7 cellular contexts compared by ENCODE assay signal in the genomic region with DNA sequence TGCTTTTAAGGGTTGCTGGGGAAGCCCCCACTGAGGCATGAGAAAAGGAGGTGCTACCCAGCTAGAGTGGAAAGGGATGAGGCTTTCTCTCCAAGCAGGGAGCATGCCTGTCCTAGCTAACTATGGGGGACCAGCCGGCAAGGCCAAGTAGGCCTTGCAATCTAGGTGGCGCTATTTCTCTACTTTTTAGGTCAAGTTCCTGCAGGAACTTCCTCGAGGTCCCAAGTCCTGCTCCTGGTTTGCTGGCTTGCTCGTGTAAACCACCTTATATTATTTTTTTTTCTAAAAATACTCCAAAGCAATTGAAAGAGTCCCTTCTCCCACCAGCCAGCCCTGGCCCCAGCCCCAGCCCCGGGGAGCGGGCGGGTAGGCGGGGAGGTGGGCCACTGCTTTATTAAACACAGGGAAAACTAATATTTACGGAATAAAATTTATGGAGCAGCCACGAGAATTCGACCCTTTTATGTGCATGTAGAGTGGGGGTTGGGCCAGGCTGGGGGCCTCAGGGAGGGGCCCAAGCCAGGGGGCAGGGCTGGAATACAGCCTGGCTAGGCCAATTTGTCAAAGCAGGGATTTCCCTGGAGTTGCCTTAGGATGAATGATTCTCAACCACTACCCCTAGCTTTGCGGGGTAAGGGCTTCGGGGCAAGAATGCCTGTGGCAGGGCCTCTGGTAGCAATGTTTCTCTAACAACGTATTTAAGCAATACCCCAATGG. TPM values are rescaled to one million over a fixed set of nuclear protein-coding genes. Genes with fewer than 3 reads are reported as not detected.
DNase-seq lines count a peak whose midpoint lies in the region; ATAC-seq, FAIRE-seq and TF ChIP-seq lines count a peak whose summit lies in the region.

No MANE protein-coding gene starts in this region.

- no peaks in the 10 kb centered on the region for H3K9me2 ChIP-seq in OCI-LY7 (ENCODE audit: insufficient read depth, low read length)

- no peak overlapping the region for H3K4me3 Mint-ChIP-seq in neural progenitor cell
- no peak overlapping the region for H3K4me3 Mint-ChIP-seq in activated T-helper 17 cell treated with anti-CD3 and anti-CD28 coated beads, Interleukin-2, amount 50 U/mL, for 72 hours

- H4K20me1 ChIP-seq in OCI-LY7 (ENCODE audit: insufficient read depth, low read length) (no peaks in the 10 kb centered on the region), endothelial cell of umbilical vein (replicated peaks; ENCODE audit: control insufficient read depth, extremely low read depth, insufficient read depth, low read length) (no peaks in the 10 kb centered on the region), neural progenitor cell (ENCODE audit: low read depth) (peaks cover 13% of the 10 kb centered on the region)

- H3K4me1 Mint-ChIP-seq in neural progenitor cell = no peaks in the 10 kb centered on the region
- H3K4me1 Mint-ChIP-seq in activated T-helper 17 cell treated with anti-CD3 and anti-CD28 coated beads, Interleukin-2, amount 50 U/mL, for 72 hours = no peaks in the 10 kb centered on the region

- no peaks in the 10 kb centered on the region for H3K9me1 ChIP-seq in endothelial cell of umbilical vein (replicated peaks; ENCODE audit: control insufficient read depth, extremely low read depth, insufficient read depth, low read length)

- POLR2A ChIA-PET in OCI-LY7 (lab: Charles Lee) = interaction anchor here (1.6 kb wide), 1 partner anchor 79 kb away, joined by 5 read pairs; no protein-coding TSS in a partner anchor
- POLR2A ChIA-PET in endothelial cell of umbilical vein (lab: Charles Lee) = no interaction called here

- H2AFZ ChIP-seq in OCI-LY7 (ENCODE audit: low read length) (no peak overlapping the region), endothelial cell of umbilical vein (ENCODE audit: low read depth, low read length) (no peak overlapping the region), neural progenitor cell (replicated peaks) (no peak overlapping the region)

- H3K27me3 ChIP-seq in HUES48 (ENCODE audit: control insufficient read depth, insufficient read depth, low read length) (no peaks in the 10 kb centered on the region), endothelial cell of umbilical vein (ENCODE audit: control insufficient read depth in 2 of 2, insufficient read depth in 2 of 2, low read length in 2 of 2) (no peaks in the 10 kb centered on the region), neural progenitor cell (no peaks in the 10 kb centered on the region)

- BruUV-seq in OCI-LY7 (replicated peaks; lab: Mats Ljungman, UMichigan) (no TSS peak), endothelial cell of umbilical vein (replicated peaks; lab: Mats Ljungman, UMichigan) (no TSS peak)

- H3F3A ChIP-seq in neural progenitor cell (ENCODE audit: low read depth) = no peaks in the 10 kb centered on the region

- H3K9me3 ChIP-seq in HUES48 (ENCODE audit: control insufficient read depth, insufficient read depth, low read length) = no peaks in the 10 kb centered on the region
- H3K9me3 ChIP-seq in OCI-LY7 (ENCODE audit: low read length) = no peaks in the 10 kb centered on the region
- H3K9me3 ChIP-seq in endothelial cell of umbilical vein (replicated peaks; ENCODE audit: control insufficient read depth, insufficient read depth, low read length) = no peaks in the 10 kb centered on the region
- no peaks in the 10 kb centered on the region for H3K9me3 ChIP-seq in neural progenitor cell (ENCODE audit: low read depth)

- H3K9ac ChIP-seq in HUES48 (ENCODE audit: low read depth, low read length) = no peak overlapping the region
- no peak overlapping the region for H3K9ac ChIP-seq in endothelial cell of umbilical vein (replicated peaks; ENCODE audit: extremely low read depth, insufficient read depth, low read length)
- H3K9ac ChIP-seq in neural progenitor cell = no peak overlapping the region

- no peak overlapping the region for H3K27ac Mint-ChIP-seq in neural progenitor cell
- H3K27ac Mint-ChIP-seq in activated T-helper 17 cell treated with anti-CD3 and anti-CD28 coated beads, Interleukin-2, amount 50 U/mL, for 72 hours = no peak overlapping the region

- H3K4me3 ChIP-seq in HUES48 (ENCODE audit: low read depth, low read length) (no peak overlapping the region), OCI-LY7 (ENCODE audit: low read depth, low read length, poor library complexity, severe bottlenecking) (no peak overlapping the region), endothelial cell of umbilical vein (replicated peaks in 1 of 3; ENCODE audit: insufficient read depth in 1 of 3, low read depth in 1 of 3, low read length in 3 of 3) (no peak overlapping the region), neural progenitor cell (no peak overlapping the region)

- H3K27ac ChIP-seq in HUES48 (ENCODE audit: low read depth, low read length) = peak overlapping the region; percentile 56
- no peak overlapping the region for H3K27ac ChIP-seq in OCI-LY7 (ENCODE audit: low read depth, low read length, poor library complexity, severe bottlenecking)
- H3K27ac ChIP-seq in endothelial cell of umbilical vein (ENCODE audit: insufficient read depth, low read depth, low read length) = no peak overlapping the region
- no peak overlapping the region for H3K27ac ChIP-seq in neural progenitor cell

- H3K9me3 Mint-ChIP-seq in neural progenitor cell = no peaks in the 10 kb centered on the region
- H3K9me3 Mint-ChIP-seq in activated T-helper 17 cell treated with anti-CD3 and anti-CD28 coated beads, Interleukin-2, amount 50 U/mL, for 72 hours = no peaks in the 10 kb centered on the region

- TF ChIP-seq POLR2A in endothelial cell of umbilical vein (IDR thresholded peaks at IDR 0.05; ENCODE audit: low read depth, low read length) = no peak

- H3K79me2 ChIP-seq in OCI-LY7 (ENCODE audit: insufficient read depth, low read depth, low read length) (no peaks in the 10 kb centered on the region), endothelial cell of umbilical vein (ENCODE audit: control insufficient read depth, insufficient read depth, low read length) (no peaks in the 10 kb centered on the region), neural progenitor cell (ENCODE audit: low read depth) (no peaks in the 10 kb centered on the region)

- no peaks in the 10 kb centered on the region for H3K27me3 Mint-ChIP-seq in neural progenitor cell (ENCODE audit: insufficient read depth, low read depth)
- no peaks in the 10 kb centered on the region for H3K27me3 Mint-ChIP-seq in activated T-helper 17 cell treated with anti-CD3 and anti-CD28 coated beads, Interleukin-2, amount 50 U/mL, for 72 hours

- TF ChIP-seq CTCF in OCI-LY7 (conservative IDR thresholded peaks at IDR 0.05; ENCODE audit: low read length) = peak; percentile 81
- TF ChIP-seq CTCF in endothelial cell of umbilical vein (IDR thresholded peaks at IDR 0.05; ENCODE audit: extremely low read depth in 1 of 2, insufficient read depth in 1 of 2, low read depth in 1 of 2, low read length in 2 of 2) = peak; percentile 60 to 65
- peak; percentile 74 for TF ChIP-seq CTCF in neural progenitor cell (IDR thresholded peaks at IDR 0.05)

- peak; percentile 61 for FAIRE-seq in endothelial cell of umbilical vein (lab: Jason Lieb, UNC)

- peaks cover 2% of the 10 kb centered on the region for H3K36me3 Mint-ChIP-seq in neural progenitor cell
- peaks cover 43% of the 10 kb centered on the region for H3K36me3 Mint-ChIP-seq in activated T-helper 17 cell treated with anti-CD3 and anti-CD28 coated beads, Interleukin-2, amount 50 U/mL, for 72 hours (ENCODE audit: low read depth)

- H3K4me2 ChIP-seq in OCI-LY7 (ENCODE audit: low read length) = no peak overlapping the region
- H3K4me2 ChIP-seq in endothelial cell of umbilical vein (ENCODE audit: insufficient read depth, low read length) = no peak overlapping the region
- H3K4me2 ChIP-seq in neural progenitor cell = no peak overlapping the region

- H3K36me3 ChIP-seq in HUES48 (ENCODE audit: control insufficient read depth, insufficient read depth, low read length) = peaks cover 15% of the 10 kb centered on the region
- H3K36me3 ChIP-seq in OCI-LY7 (ENCODE audit: insufficient read depth, low read length) = peaks cover 7% of the 10 kb centered on the region; the same call in 1 of the 2 replicates
- H3K36me3 ChIP-seq in endothelial cell of umbilical vein (ENCODE audit: control insufficient read depth in 2 of 2, extremely low read depth in 1 of 2, insufficient read depth in 2 of 2, low read length in 2 of 2) = peaks cover 0 to 9% of the 10 kb centered on the region in 2 experiments
- H3K36me3 ChIP-seq in neural progenitor cell = no peaks in the 10 kb centered on the region

- CTCF ChIA-PET in OCI-LY7 (lab: Charles Lee; ENCODE audit: unreplicated experiment) = interaction anchor here (0.9 to 1.1 kb wide), 3 partner anchors 27 to 84 kb away, joined by 3 read pairs; no protein-coding TSS in a partner anchor
- CTCF ChIA-PET in endothelial cell of umbilical vein (lab: Charles Lee) = interaction anchor here (0.6 to 7.3 kb wide), 24 partner anchors 9 to 314 kb away, joined by 3 to 135 read pairs (median 6); a partner anchor contains a TSS

- H3K4me1 ChIP-seq in HUES48 (ENCODE audit: control insufficient read depth, insufficient read depth, low read length) (no peaks in the 10 kb centered on the region; the same call in 1 of the 2 replicates), OCI-LY7 (ENCODE audit: insufficient read depth, low read length, poor library complexity, severe bottlenecking) (no peaks in the 10 kb centered on the region), endothelial cell of umbilical vein (ENCODE audit: control insufficient read depth, extremely low read depth, insufficient read depth, low read length) (no peaks in the 10 kb centered on the region), neural progenitor cell (no peaks in the 10 kb centered on the region)

- intact Hi-C loops in OCI-LY7 (cut with micrococcal nuclease; ENCODE audit: unreplicated experiment) (loop anchor here (1.0 to 5.0 kb wide), 2 partner anchors 34 to 46 kb away; no protein-coding TSS in a partner anchor), endothelial cell of umbilical vein (cut with micrococcal nuclease) (loop anchor here (1.0 kb wide), 2 partner anchors 31 to 46 kb away; no protein-coding TSS in a partner anchor)

- dilution Hi-C loops in endothelial cell of umbilical vein (cut with MboI; ENCODE audit: extremely low pct_ligation_motif_present, low sequenced_read_pairs) = no loop called here

- ATAC-seq in activated T-helper 17 cell treated with anti-CD3 and anti-CD28 coated beads, Interleukin-2, amount 50 U/mL, for 72 hours (replicated peaks) = no peak

- DNase-seq in ELF-1 (ENCODE audit: low read depth, low spot score) (peak; percentile 74), OCI-LY7 (ENCODE audit: low spot score) (peak; percentile 64), endothelial cell of umbilical vein (ENCODE audit: low read depth, low spot score) (peak; percentile 23), neural progenitor cell (ENCODE audit: low spot score) (peak; percentile 87), GOT3 (lab: John Stamatoyannopoulos, UW) (no peak)

RNA-seq across cellular contexts. Expression of a gene that starts 12.8 kb away (rescaled TPM):
- not detected in 2 replicates for total RNA-seq in OCI-LY7 (2014; rRNA removed; shearing (Covaris generic))
- total RNA-seq in OCI-LY7 (2022) (not detected in 2 replicates), endothelial cell of umbilical vein (0.37 TPM in 1 of 2 replicates, not detected in the other), neural progenitor cell (ENCODE audit: low replicate concordance) (0.06 TPM in 1 of 2 replicates, not detected in the other)
- 0.03 TPM in 1 of 2 replicates, not detected in the other for polyA plus RNA-seq in endothelial cell of umbilical vein
- not detected in 2 replicates for polyA plus RNA-seq in endothelial cell of umbilical vein (2011; cell fraction: cytosol; rRNA removed)
- polyA plus RNA-seq in endothelial cell of umbilical vein (2011; cell fraction: nucleus; rRNA removed) = 0.09 and 0.10 TPM in 2 replicates
- not detected in 2 replicates for polyA plus RNA-seq in endothelial cell of umbilical vein (2012)
- polyA minus RNA-seq in endothelial cell of umbilical vein = 0.17 TPM in 1 of 2 replicates, not detected in the other
- not detected for polyA minus RNA-seq in endothelial cell of umbilical vein (2011; cell fraction: cytosol; rRNA and poly(A)+ RNA removed)
- polyA minus RNA-seq in endothelial cell of umbilical vein (2011; cell fraction: nucleus; rRNA and poly(A)+ RNA removed) = 0.29 and 0.34 TPM in 2 replicates
- under 1 TPM; 0.28 to 0.29 TPM for total RNA-seq in activated T-helper 17 cell treated with anti-CD3 and anti-CD28 coated beads, Interleukin-2, amount 50 U/mL, for 72 hours

RNA-seq across cellular contexts. Expression of a gene that starts 32.3 kb away (rescaled TPM):
- total RNA-seq in OCI-LY7 (2014; rRNA removed; shearing (Covaris generic)) = not detected in 2 replicates
- total RNA-seq in OCI-LY7 (2022) (not detected in 2 replicates), endothelial cell of umbilical vein (not detected in 2 replicates), neural progenitor cell (ENCODE audit: low replicate concordance) (0.22 and 0.80 TPM in 2 replicates)
- polyA plus RNA-seq in endothelial cell of umbilical vein = 0.03 TPM in 1 of 2 replicates, not detected in the other
- not detected in 2 replicates for polyA plus RNA-seq in endothelial cell of umbilical vein (2011; cell fraction: cytosol; rRNA removed)
- polyA plus RNA-seq in endothelial cell of umbilical vein (2011; cell fraction: nucleus; rRNA removed) = 0.03 TPM in 1 of 2 replicates, not detected in the other
- 0.08 TPM in 1 of 2 replicates, not detected in the other for polyA plus RNA-seq in endothelial cell of umbilical vein (2012)
- polyA minus RNA-seq in endothelial cell of umbilical vein = not detected in 2 replicates
- not detected for polyA minus RNA-seq in endothelial cell of umbilical vein (2011; cell fraction: cytosol; rRNA and poly(A)+ RNA removed)
- 0.14 TPM in 1 of 2 replicates, not detected in the other for polyA minus RNA-seq in endothelial cell of umbilical vein (2011; cell fraction: nucleus; rRNA and poly(A)+ RNA removed)
- not detected for total RNA-seq in activated T-helper 17 cell treated with anti-CD3 and anti-CD28 coated beads, Interleukin-2, amount 50 U/mL, for 72 hours
